ENCODE assay signal across 8 cellular contexts in the genomic region with DNA sequence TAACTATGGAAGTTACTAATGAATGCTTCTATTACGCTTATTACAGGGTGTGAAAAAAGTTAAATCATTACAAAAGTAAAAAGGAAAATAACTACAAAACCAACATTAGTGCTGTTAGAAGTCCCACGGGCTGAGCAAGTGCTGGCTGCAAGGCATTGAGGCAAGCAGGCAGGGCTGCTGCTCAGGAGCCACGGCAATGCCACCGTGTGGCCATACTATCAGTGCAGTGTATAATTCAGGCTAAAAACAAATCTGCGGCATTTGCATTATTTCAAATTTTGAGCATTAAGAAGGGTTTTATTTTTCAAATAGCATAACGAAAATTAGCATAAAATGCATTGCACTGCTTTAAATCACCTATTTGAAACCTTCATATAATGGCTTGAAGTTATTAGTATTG. TPM values are rescaled to one million over a fixed set of nuclear protein-coding genes. Genes with fewer than 3 reads are reported as not detected.
DNase-seq lines count a peak whose midpoint lies in the region; ATAC-seq, FAIRE-seq and TF ChIP-seq lines count a peak whose summit lies in the region.

No MANE protein-coding gene starts in this region.

- H3K36me3 ChIP-seq in psoas muscle (ENCODE audit: insufficient read depth in 1 of 2, low read depth in 1 of 2) = peaks cover 6 to 89% of the 10 kb centered on the region in 2 donors
- peaks cover 8 to 95% of the 10 kb centered on the region in 2 experiments for H3K36me3 ChIP-seq in mesenchymal stem cell (ENCODE audit: control insufficient read depth in 1 of 2, insufficient read depth in 2 of 2, low read depth in 1 of 2, low read length in 2 of 2)

- no peak overlapping the region for H4K8ac ChIP-seq in mesenchymal stem cell (ENCODE audit: low read length)

- H3K14ac ChIP-seq in mesenchymal stem cell (ENCODE audit: low read length in 2 of 2) = no peak overlapping the region

- H4K91ac ChIP-seq in mesenchymal stem cell (ENCODE audit: low read length) = no peak overlapping the region

- no peak for TF ChIP-seq POLR2A in NB4 (IDR thresholded peaks at IDR 0.05; ENCODE audit: extremely low read depth, insufficient read length)
- TF ChIP-seq POLR2A in GM12891 (IDR thresholded peaks at IDR 0.05; ENCODE audit: low read depth, low read length) = no peak

- intact Hi-C loops in psoas muscle (cut with DNase I) = no loop called here

- no peak overlapping the region for H3K18ac ChIP-seq in mesenchymal stem cell (ENCODE audit: low read depth in 1 of 2, low read length in 2 of 2)

- no peak overlapping the region for H2BK5ac ChIP-seq in mesenchymal stem cell (ENCODE audit: low read depth, low read length, poor library complexity, severe bottlenecking)

- H2BK120ac ChIP-seq in mesenchymal stem cell (ENCODE audit: low read depth, low read length) = no peak overlapping the region

- FAIRE-seq in GM18507 (lab: Jason Lieb, UNC) = peak; percentile 88
- no peak for FAIRE-seq in GM12891 (lab: Jason Lieb, UNC)

- H2BK12ac ChIP-seq in mesenchymal stem cell (ENCODE audit: low read length in 2 of 2) = no peak overlapping the region

- H3K9me3 ChIP-seq in psoas muscle = no peaks in the 10 kb centered on the region
- H3K9me3 ChIP-seq in mesenchymal stem cell (ENCODE audit: control insufficient read depth, low read length) = no peaks in the 10 kb centered on the region

- H3K79me1 ChIP-seq in mesenchymal stem cell (replicated peaks; ENCODE audit: low read length, poor library complexity, severe bottlenecking) = peaks cover 5% of the 10 kb centered on the region

- DNase-seq in GM18507 (ENCODE audit: extremely low spot score, insufficient read length, low read depth) (no peak), NB4 (ENCODE audit: low read depth) (no peak), fibroblast of the aortic adventitia (ENCODE audit: low read depth) (no peak), psoas muscle (no peak), GM12891 (ENCODE audit: insufficient read length, low spot score) (no peak), epidermal melanocyte (ENCODE audit: insufficient read length, low spot score) (no peak), mesenchymal stem cell (no peak), COLO829 (ENCODE audit: low spot score) (no peak)

- ATAC-seq in psoas muscle = no peak

- no peaks in the 10 kb centered on the region for H3K27me3 ChIP-seq in psoas muscle (ENCODE audit: insufficient read depth in 3 of 3, low read length in 2 of 3)
- no peaks in the 10 kb centered on the region for H3K27me3 ChIP-seq in mesenchymal stem cell (ENCODE audit: control insufficient read depth in 1 of 2, insufficient read depth in 1 of 2, low read length in 2 of 2)

- WGBS in psoas muscle, 3 donors = 84 to 89% (median 85%) methylated on average over 6 of the region's 6 CpGs
- WGBS in mesenchymal stem cell = 93% methylated on average over 3 of the region's 6 CpGs

- H3K4ac ChIP-seq in mesenchymal stem cell (ENCODE audit: low read depth in 1 of 2, low read length in 2 of 2) = no peak overlapping the region

- H3K4me1 ChIP-seq in psoas muscle = no peaks in the 10 kb centered on the region
- H3K4me1 ChIP-seq in mesenchymal stem cell (ENCODE audit: control insufficient read depth, insufficient read depth, low read depth, low read length) = no peaks in the 10 kb centered on the region

- H2AFZ ChIP-seq in mesenchymal stem cell (ENCODE audit: low read depth, low read length) = no peak overlapping the region

- TF ChIP-seq CTCF in NB4 (IDR thresholded peaks at IDR 0.05; ENCODE audit: low read depth, low read length) (peak; percentile 6), fibroblast of the aortic adventitia (IDR thresholded peaks at IDR 0.05; ENCODE audit: insufficient read depth, low read length) (peak; percentile 14), psoas muscle (IDR thresholded peaks at IDR 0.05) (peak; percentile 13)

- H3K9ac ChIP-seq in mesenchymal stem cell (ENCODE audit: low read length) = no peak overlapping the region

- no peak overlapping the region for H3K27ac ChIP-seq in psoas muscle
- H3K27ac ChIP-seq in mesenchymal stem cell (ENCODE audit: low read length, poor library complexity, severe bottlenecking) = no peak overlapping the region

- H2BK15ac ChIP-seq in mesenchymal stem cell (ENCODE audit: low read depth, poor library complexity, severe bottlenecking) = no peak overlapping the region

- H3K4me3 ChIP-seq in NB4 (ENCODE audit: low read depth, low read length) = no peak overlapping the region
- no peak overlapping the region for H3K4me3 ChIP-seq in fibroblast of the aortic adventitia (ENCODE audit: low read depth, low read length)
- H3K4me3 ChIP-seq in psoas muscle = no peak overlapping the region
- H3K4me3 ChIP-seq in mesenchymal stem cell (ENCODE audit: insufficient read depth in 1 of 2, low read depth in 1 of 2, low read length in 2 of 2) = no peak overlapping the region

- H3K23ac ChIP-seq in mesenchymal stem cell (ENCODE audit: low read length in 2 of 2) = no peak overlapping the region

- no peak overlapping the region for H3K4me2 ChIP-seq in mesenchymal stem cell (ENCODE audit: low read length, poor library complexity, severe bottlenecking)

- H2AK5ac ChIP-seq in mesenchymal stem cell (ENCODE audit: low read length, severe bottlenecking) = no peak overlapping the region

TF ChIP-seq in GM12891, 5 proteins besides CTCF, POLR2A, EP300 and RAD21:
- TF ChIP-seq PAX5 (IDR thresholded peaks at IDR 0.05; ENCODE audit: insufficient read depth, low read length, severe bottlenecking) = no peak
- no peak for TF ChIP-seq POLR2AphosphoS5 (IDR thresholded peaks at IDR 0.05; ENCODE audit: low read depth, low read length)
- TF ChIP-seq TAF1 (IDR thresholded peaks at IDR 0.05; ENCODE audit: low read depth, low read length) = no peak
- TF ChIP-seq POU2F2 (IDR thresholded peaks at IDR 0.05; ENCODE audit: low read depth, low read length) = no peak
- TF ChIP-seq SPI1 (IDR thresholded peaks at IDR 0.05; ENCODE audit: low read depth, low read length) = no peak

RNA-seq across cellular contexts. Expression of a gene that starts 17.1 kb away (rescaled TPM):
- total RNA-seq in fibroblast of the aortic adventitia (ENCODE audit: low replicate concordance) = 45.3 and 58.5 TPM in 2 replicates
- total RNA-seq in psoas muscle = 10 to 100 TPM; 36.9 to 72.2 (median 51.6) TPM
- polyA plus RNA-seq in psoas muscle = 100 to 1,000 TPM in 1 of 3 donors, 10 to 100 TPM in 2; 43.1 to 122 (median 50.7) TPM
- polyA plus RNA-seq in GM12891 (2012; ENCODE audit: low read depth, missing spikeins) = 114 TPM
- polyA plus RNA-seq in mesenchymal stem cell (2013, experiment 1 of 2) = 41.2 TPM
- 43.6 TPM for polyA plus RNA-seq in mesenchymal stem cell (2013, experiment 2 of 2)

RNA-seq across cellular contexts. Expression of a gene that starts 28.6 kb away (rescaled TPM):
- total RNA-seq in fibroblast of the aortic adventitia (ENCODE audit: low replicate concordance) (not detected in 2 replicates), psoas muscle (not detected)
- not detected for polyA plus RNA-seq in psoas muscle
- polyA plus RNA-seq in GM12891 (2012; ENCODE audit: low read depth, missing spikeins) = 0.49 TPM
- not detected for polyA plus RNA-seq in mesenchymal stem cell (2013, experiment 1 of 2)
- not detected for polyA plus RNA-seq in mesenchymal stem cell (2013, experiment 2 of 2)
